ENCODE assay signal across 8 cellular contexts in the genomic region with DNA sequence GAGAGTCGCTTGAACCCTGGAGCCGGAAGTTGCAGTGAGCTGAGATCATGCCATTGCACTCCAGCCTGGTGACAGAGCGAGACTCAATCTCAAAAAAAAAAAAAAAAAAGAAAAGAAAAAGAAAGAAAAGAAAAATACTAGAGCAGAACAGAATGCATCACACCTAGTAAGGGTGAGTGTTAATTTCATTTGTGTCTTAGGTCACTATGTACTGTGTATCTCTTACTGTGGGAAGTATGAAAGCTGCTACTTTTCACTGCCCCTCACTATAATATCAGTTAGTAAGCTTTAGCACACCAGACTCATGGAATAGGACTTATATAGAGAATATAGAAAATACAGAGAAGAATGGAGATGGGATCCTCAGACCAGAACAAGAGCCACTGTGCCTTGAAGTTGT. TPM values are rescaled to one million over a fixed set of nuclear protein-coding genes. Genes with fewer than 3 reads are reported as not detected.
DNase-seq lines count a peak whose midpoint lies in the region; ATAC-seq, FAIRE-seq and TF ChIP-seq lines count a peak whose summit lies in the region.

No MANE protein-coding gene starts in this region.

- H3K79me2 ChIP-seq in GM12878 (ENCODE audit: control insufficient read depth, insufficient read depth, low read length), result peaks cover 43% of the 10 kb centered on the region
- peaks cover 32% of the 10 kb centered on the region for H3K79me2 ChIP-seq in parathyroid adenoma

- intact Hi-C loops in GM12878 (cut with micrococcal nuclease; ENCODE audit: unreplicated experiment), result loop anchor here (1.0 to 5.0 kb wide), 4 partner anchors 30 to 129 kb away; no protein-coding TSS in a partner anchor
- intact Hi-C loops in CD14-positive monocyte (cut with micrococcal nuclease), result loop anchor here (5.0 kb wide), 3 partner anchors 79 to 139 kb away; no protein-coding TSS in a partner anchor

- RAD21 ChIA-PET in GM12878 (lab: Charles Lee; ENCODE audit: unreplicated experiment), result interaction anchor here (0.6 to 8.3 kb wide), 27 partner anchors 8 to 439 kb away, joined by 3 to 85 read pairs (median 6); a partner anchor contains a TSS

- H3K36me3 Mint-ChIP-seq in CD14-positive monocyte, result peaks cover 49 to 63% of the 10 kb centered on the region in 2 donors

- ATAC-seq in GM18519 (IDR thresholded peaks at IDR 0.05; ENCODE audit: low FRiP score, unreplicated experiment) (peak; percentile 4), HG02763 (IDR thresholded peaks at IDR 0.05; ENCODE audit: unreplicated experiment) (peak; percentile 9), GM12878 (peak; percentile 40), HG03039 (IDR thresholded peaks at IDR 0.05; ENCODE audit: unreplicated experiment) (no peak), HG02798 (IDR thresholded peaks at IDR 0.05; ENCODE audit: poor library complexity, unreplicated experiment) (no peak)

- H3K4me3 Mint-ChIP-seq in CD14-positive monocyte, result no peak overlapping the region

- H3K9ac ChIP-seq in GM12878 (ENCODE audit: control insufficient read depth, insufficient read depth, low read length) (no peak overlapping the region), parathyroid adenoma (no peak overlapping the region)

- peaks cover 0 to 4% (median 0%) of the 10 kb centered on the region in 7 donors for H3K9me3 Mint-ChIP-seq in CD14-positive monocyte

- H2AFZ ChIP-seq in GM12878 (ENCODE audit: control insufficient read depth, low read depth, low read length) (no peak overlapping the region), parathyroid adenoma (no peak overlapping the region)

- no TSS peak for BruUV-seq in GM12878 (replicated peaks; lab: Mats Ljungman, UMichigan)

- WGBS in GM12878 (ENCODE audit: insufficient coverage, insufficient replicate concordance, low lambda C conversion rate, missing lambda C conversion rate), result 0% methylated on average over 2 of the region's 3 CpGs

- TF ChIP-seq CTCF in GM12878 (IDR thresholded peaks at IDR 0.05 in 2 of 3, conservative IDR thresholded peaks at IDR 0.05 in 1 of 3; ENCODE audit: control insufficient read depth in 2 of 3, extremely low read depth in 1 of 3, insufficient read depth in 1 of 3, low read depth in 3 of 3, low read length in 3 of 3) (no peak), parathyroid adenoma (IDR thresholded peaks at IDR 0.05) (no peak), CD14-positive monocyte (IDR thresholded peaks at IDR 0.05) (no peak)

- H3K4me2 ChIP-seq in GM12878 (ENCODE audit: control insufficient read depth, insufficient read depth) (peak overlapping the region; percentile 56; the same call in 1 of the 2 replicates), parathyroid adenoma (ENCODE audit: low read length) (no peak overlapping the region)

- H3K4me3 ChIP-seq in GM12878 (no peak overlapping the region), parathyroid adenoma (ENCODE audit: low read depth, low read length) (no peak overlapping the region)

- H3K9me3 ChIP-seq in GM12878 (replicated peaks; ENCODE audit: control insufficient read depth, insufficient read depth, low read length) (no peaks in the 10 kb centered on the region), parathyroid adenoma (ENCODE audit: control insufficient read depth, low read length) (no peaks in the 10 kb centered on the region)

- H3K36me3 ChIP-seq in GM12878 (ENCODE audit: control insufficient read depth in 2 of 2, insufficient read depth in 2 of 2, low read length in 1 of 2) (peaks cover 14 to 46% of the 10 kb centered on the region in 2 experiments), parathyroid adenoma (ENCODE audit: control insufficient read depth, insufficient read depth, low read length) (no peaks in the 10 kb centered on the region)

- peak overlapping the region in 3 of 7 donors; percentile 41 to 71 (median 42) for H3K27ac Mint-ChIP-seq in CD14-positive monocyte

- H3K27ac ChIP-seq in GM12878 (ENCODE audit: control insufficient read depth, insufficient read depth) (peak overlapping the region; percentile 73), parathyroid adenoma (peak overlapping the region; percentile 43)

- TF ChIP-seq POLR2A in GM12878 (IDR thresholded peaks at IDR 0.05; ENCODE audit: low read depth, low read length), result no peak

- H3K27me3 ChIP-seq in GM12878 (replicated peaks in 1 of 2; ENCODE audit: control insufficient read depth in 2 of 2, insufficient read depth in 2 of 2, low read length in 1 of 2) (no peaks in the 10 kb centered on the region), parathyroid adenoma (ENCODE audit: control insufficient read depth, insufficient read depth, low read length) (no peaks in the 10 kb centered on the region)

- no peaks in the 10 kb centered on the region for H4K20me1 ChIP-seq in GM12878 (ENCODE audit: control insufficient read depth, insufficient read depth)

- DNase-seq in GM12878 (ENCODE audit: low read depth, low spot score), result no peak
- DNase-seq in CD14-positive monocyte (ENCODE audit: low spot score), result no peak
- no peak for DNase-seq in H4 (ENCODE audit: low spot score)

- no peaks in the 10 kb centered on the region for H3K27me3 Mint-ChIP-seq in CD14-positive monocyte (ENCODE audit: low read depth in 3 of 3)

- H3K4me1 Mint-ChIP-seq in CD14-positive monocyte, result peaks cover 13% of the 10 kb centered on the region

- CTCF ChIA-PET in GM12878 (lab: Yijun Ruan, JAX), result interaction anchor here (0.6 to 5.4 kb wide), 36 partner anchors 9 to 763 kb away, joined by 3 to 97 read pairs (median 8); no protein-coding TSS in a partner anchor

- POLR2A ChIA-PET in GM12878 (lab: Charles Lee), result interaction anchor here (0.6 to 2.5 kb wide), 20 partner anchors 14 to 203 kb away, joined by 3 to 13 read pairs (median 4); no protein-coding TSS in a partner anchor

- no peak for FAIRE-seq in GM12878 (lab: Jason Lieb, UNC)

- no peak for TF ChIP-seq RAD21 in GM12878 (IDR thresholded peaks at IDR 0.05; ENCODE audit: insufficient read depth, low read depth, low read length)

- in situ Hi-C loops in GM12878 (cut with MboI), result loop anchor here (5.0 kb wide), 1 partner anchor 74 kb away; a partner anchor contains a TSS

- TF ChIP-seq EP300 in GM12878 (IDR thresholded peaks at IDR 0.05; ENCODE audit: borderline replicate concordance in 1 of 2, control insufficient read depth in 1 of 2, low read depth in 2 of 2, low read length in 2 of 2), result no peak

- SMC1A ChIA-PET in GM12878 (lab: Charles Lee; ENCODE audit: uncharacterized antibody, unreplicated experiment), result interaction anchor here (0.8 to 12.0 kb wide), 16 partner anchors 9 to 157 kb away, joined by 3 to 209 read pairs (median 32); a partner anchor contains a TSS

- peaks cover 31% of the 10 kb centered on the region for H3K4me1 ChIP-seq in GM12878 (ENCODE audit: control insufficient read depth, insufficient read depth, low read length)
- H3K4me1 ChIP-seq in parathyroid adenoma, result peaks cover 20% of the 10 kb centered on the region

TF ChIP-seq in GM12878, 131 proteins besides CTCF, POLR2A, EP300 and RAD21:
- no peak for TF ChIP-seq YBX1 (IDR thresholded peaks at IDR 0.05)
- TF ChIP-seq PML (IDR thresholded peaks at IDR 0.05; ENCODE audit: low read length), result peak; percentile 9; the same call in 1 of the 2 replicates
- TF ChIP-seq NBN (IDR thresholded peaks at IDR 0.05), result 0 out of 2 replicates have a peak, but pooled peaks have one; percentile 8
- TF ChIP-seq, protein P1, sequence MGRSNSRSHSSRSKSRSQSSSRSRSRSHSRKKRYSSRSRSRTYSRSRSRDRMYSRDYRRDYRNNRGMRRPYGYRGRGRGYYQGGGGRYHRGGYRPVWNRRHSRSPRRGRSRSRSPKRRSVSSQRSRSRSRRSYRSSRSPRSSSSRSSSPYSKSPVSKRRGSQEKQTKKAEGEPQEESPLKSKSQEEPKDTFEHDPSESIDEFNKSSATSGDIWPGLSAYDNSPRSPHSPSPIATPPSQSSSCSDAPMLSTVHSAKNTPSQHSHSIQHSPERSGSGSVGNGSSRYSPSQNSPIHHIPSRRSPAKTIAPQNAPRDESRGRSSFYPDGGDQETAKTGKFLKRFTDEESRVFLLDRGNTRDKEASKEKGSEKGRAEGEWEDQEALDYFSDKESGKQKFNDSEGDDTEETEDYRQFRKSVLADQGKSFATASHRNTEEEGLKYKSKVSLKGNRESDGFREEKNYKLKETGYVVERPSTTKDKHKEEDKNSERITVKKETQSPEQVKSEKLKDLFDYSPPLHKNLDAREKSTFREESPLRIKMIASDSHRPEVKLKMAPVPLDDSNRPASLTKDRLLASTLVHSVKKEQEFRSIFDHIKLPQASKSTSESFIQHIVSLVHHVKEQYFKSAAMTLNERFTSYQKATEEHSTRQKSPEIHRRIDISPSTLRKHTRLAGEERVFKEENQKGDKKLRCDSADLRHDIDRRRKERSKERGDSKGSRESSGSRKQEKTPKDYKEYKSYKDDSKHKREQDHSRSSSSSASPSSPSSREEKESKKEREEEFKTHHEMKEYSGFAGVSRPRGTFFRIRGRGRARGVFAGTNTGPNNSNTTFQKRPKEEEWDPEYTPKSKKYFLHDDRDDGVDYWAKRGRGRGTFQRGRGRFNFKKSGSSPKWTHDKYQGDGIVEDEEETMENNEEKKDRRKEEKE (IDR thresholded peaks at IDR 0.05), result no peak
TF ChIP-seq in GM12878: peak in this region for 2.

RNA-seq across cellular contexts. Expression of a gene that starts 45.9 kb away (rescaled TPM):
- total RNA-seq in GM12878 (2013; cell fraction: nucleolus; rRNA removed), result 30.0 and 31.2 TPM in 2 replicates
- 5.6 and 8.3 TPM in 2 replicates for total RNA-seq in GM12878 (2014; rRNA removed)
- 8.8 and 9.4 TPM in 2 replicates for total RNA-seq in GM12878 (2014; rRNA removed; fragmentation: Illumina TruSeq; extraction: Trizol)
- 7.1 and 7.3 TPM in 2 replicates for total RNA-seq in GM12878 (2021)
- polyA plus RNA-seq in GM12878 (2011; ENCODE audit: low read depth), result 1.9 TPM
- 7.4 and 13.0 TPM in 2 replicates for polyA plus RNA-seq in GM12878 (2011; rRNA removed)
- 2.5 and 2.9 TPM in 2 replicates for polyA plus RNA-seq in GM12878 (2011; cell fraction: cytosol; rRNA removed)
- 7.4 and 8.6 TPM in 2 replicates for polyA plus RNA-seq in GM12878 (2011; cell fraction: nucleus; rRNA removed)
- 3.0 and 5.1 TPM in 2 replicates for polyA plus RNA-seq in GM12878 (2012)
- 7.2 and 8.3 TPM in 2 replicates for polyA plus RNA-seq in GM12878 (2014; fragmentation: Illumina TruSeq; extraction: Trizol)
- polyA plus RNA-seq in GM12878 (2014; fragmentation: Nextera tagmentation; extraction: Ambion mirVana), result 1 to 10 TPM; 1.9 to 2.2 TPM
- 3.2 and 4.2 TPM in 2 replicates for polyA plus RNA-seq in GM12878 (2014; rRNA removed)
- 1 to 10 TPM; 7.4 to 8.0 TPM for polyA plus RNA-seq in GM12878 (2016; fragmentation: Nextera tagmentation; extraction: Ambion mirVana)
- 5.9 and 9.2 TPM in 2 replicates for polyA minus RNA-seq in GM12878 (2011; rRNA and poly(A)+ RNA removed)
- 2.7 and 4.3 TPM in 2 replicates for polyA minus RNA-seq in GM12878 (2011; cell fraction: cytosol; rRNA and poly(A)+ RNA removed)
- polyA minus RNA-seq in GM12878 (2011; cell fraction: nucleus; rRNA and poly(A)+ RNA removed), result 2.4 and 5.4 TPM in 2 replicates
- polyA plus RNA-seq in CD14-positive monocyte, result 10 to 100 TPM in 1 of 2 donors, 1 to 10 TPM in 1; 8.8 to 13.5 TPM
- total RNA-seq in H4 (2014; rRNA removed; shearing (Covaris generic)), result 5.1 and 8.1 TPM in 2 replicates

Comparison
In these comparisons a context has a peak if more than half of its experiments do, and no peak if none do; other contexts are left out.
1. ATAC-seq: peak in GM18519 (single experiment), HG02763 (single experiment) and GM12878 (single experiment); none in HG03039 (single experiment) and HG02798 (single experiment).